ENCODE assay signal across 9 cellular contexts in genomic region chr10:43403911-43404674, GRCh38. TPM values are rescaled to one million over a fixed set of nuclear protein-coding genes. Genes with fewer than 3 reads are reported as not detected.
DNase-seq lines count a peak whose midpoint lies in the region; ATAC-seq and TF ChIP-seq lines count a peak whose summit lies in the region.
"Had no signal": no experiment of that assay in that cellular context is flagged by ENCODE, and none has a peak within 500 bp of the region (broad histone marks: within the 10 kb centered on the region; RNA-seq: fewer than 3 reads in every experiment).

No MANE protein-coding gene starts in this region.

- H3K4me3 ChIP-seq in GM08714 (ENCODE audit: low read length) (peak overlapping the region; percentile 63), MM.1S (ENCODE audit: low read length) (peak overlapping the region; percentile 91)
- H3K4me3 ChIP-seq: gastroesophageal sphincter had no signal

- H3K36me3 Mint-ChIP-seq in chondrocyte (ENCODE audit: low read depth) (peaks cover 6% of the 10 kb centered on the region), progenitor cell of endocrine pancreas (ENCODE audit: insufficient read depth) (peaks cover 6% of the 10 kb centered on the region)

- H2AFZ ChIP-seq in MM.1S (ENCODE audit: low read length): no peak overlapping the region

- peaks cover 55% of the 10 kb centered on the region for H4K20me1 ChIP-seq in MM.1S (ENCODE audit: insufficient read depth, low read length)

- H3K9me3 Mint-ChIP-seq in chondrocyte (ENCODE audit: low read depth) (no peaks in the 10 kb centered on the region), progenitor cell of endocrine pancreas (ENCODE audit: low read depth) (no peaks in the 10 kb centered on the region)

- H3K4me2 ChIP-seq in MM.1S (ENCODE audit: low read depth, low read length): peak overlapping the region; percentile 91; the same call in 1 of the 2 replicates

- no peak overlapping the region for H3K4me3 Mint-ChIP-seq in chondrocyte (ENCODE audit: unreplicated experiment)
- no peak overlapping the region for H3K4me3 Mint-ChIP-seq in progenitor cell of endocrine pancreas (ENCODE audit: low read depth)

- DNase-seq in MM.1S (peak; percentile 21), chondrocyte (ENCODE audit: low spot score) (no peak), progenitor cell of endocrine pancreas (ENCODE audit: low spot score, unreplicated experiment) (no peak), activated gamma-delta T cell (lab: John Stamatoyannopoulos, UW) (no peak), NCI-H524 treated with DMSO at 0.1 percent for 48 hours (lab: John Stamatoyannopoulos, UW) (no peak)
- DNase-seq: anterior cingulate cortex had no signal

- no peaks in the 10 kb centered on the region for H3K27me3 Mint-ChIP-seq in chondrocyte (ENCODE audit: low read depth)
- H3K27me3 Mint-ChIP-seq in progenitor cell of endocrine pancreas: no peaks in the 10 kb centered on the region

- peak overlapping the region; percentile 100 for H3K9ac ChIP-seq in MM.1S (ENCODE audit: low read length)

- peak overlapping the region; percentile 100 for H3K27ac ChIP-seq in MM.1S (ENCODE audit: low read length)

- H3K27ac Mint-ChIP-seq in chondrocyte (ENCODE audit: unreplicated experiment) (peak overlapping the region; percentile 36), progenitor cell of endocrine pancreas (peak overlapping the region; percentile 56)

- peaks cover 98% of the 10 kb centered on the region for H3K79me2 ChIP-seq in MM.1S (ENCODE audit: low read length)

- no peaks in the 10 kb centered on the region for H3K27me3 ChIP-seq in MM.1S (replicated peaks; ENCODE audit: insufficient read depth, low read length)
- H3K27me3 ChIP-seq: gastroesophageal sphincter had no signal

- no peak for ATAC-seq in HG02798 (IDR thresholded peaks at IDR 0.05; ENCODE audit: poor library complexity, unreplicated experiment)
- ATAC-seq: gastroesophageal sphincter had no signal

- H3K9me2 ChIP-seq in MM.1S (replicated peaks; ENCODE audit: insufficient read depth, low read length): no peaks in the 10 kb centered on the region

- H3K36me3 ChIP-seq in MM.1S (replicated peaks; ENCODE audit: insufficient read depth, low read length): peaks cover 3% of the 10 kb centered on the region; the same call in 1 of the 2 replicates

- no peaks in the 10 kb centered on the region for H3K9me3 ChIP-seq in MM.1S (replicated peaks; ENCODE audit: insufficient read depth, low read length)
- H3K9me3 ChIP-seq: gastroesophageal sphincter had no signal

- peaks cover 48% of the 10 kb centered on the region for H3K4me1 ChIP-seq in MM.1S (ENCODE audit: low read length)

- H3K4me1 Mint-ChIP-seq in chondrocyte (ENCODE audit: low read depth) (peaks cover 62% of the 10 kb centered on the region), progenitor cell of endocrine pancreas (ENCODE audit: low read depth) (peaks cover 27% of the 10 kb centered on the region)

- H3F3A ChIP-seq in MM.1S (ENCODE audit: insufficient read depth, low read length): peaks cover 83% of the 10 kb centered on the region

- no peak for TF ChIP-seq CTCF in MM.1S (IDR thresholded peaks at IDR 0.05; ENCODE audit: low read length)
- TF ChIP-seq CTCF in chondrocyte (IDR thresholded peaks at IDR 0.05): no peak
- no peak for TF ChIP-seq CTCF in progenitor cell of endocrine pancreas (IDR thresholded peaks at IDR 0.05; ENCODE audit: unreplicated experiment)

RNA-seq across cellular contexts. Expression of gene HNRNPF, which starts 4.9 kb away (rescaled TPM):
- total RNA-seq in chondrocyte: 122 to 126 TPM (median 123 TPM) in 3 replicates
- total RNA-seq in progenitor cell of endocrine pancreas: 211 and 221 TPM in 2 replicates

RNA-seq across cellular contexts. Expression of gene FXYD4, which starts 32.7 kb away (rescaled TPM):
- total RNA-seq in chondrocyte: not detected in 3 replicates
- total RNA-seq in progenitor cell of endocrine pancreas: not detected in 2 replicates
- total RNA-seq: gastroesophageal sphincter had no signal

RNA-seq across cellular contexts. Expression of gene ZNF487, which starts 32.8 kb away (rescaled TPM):
- total RNA-seq in chondrocyte: 2.1 to 2.7 TPM (median 2.6 TPM) in 3 replicates
- 6.2 and 7.1 TPM in 2 replicates for total RNA-seq in progenitor cell of endocrine pancreas
